ENCODE assay signal across 20 cellular contexts in the genomic region with DNA sequence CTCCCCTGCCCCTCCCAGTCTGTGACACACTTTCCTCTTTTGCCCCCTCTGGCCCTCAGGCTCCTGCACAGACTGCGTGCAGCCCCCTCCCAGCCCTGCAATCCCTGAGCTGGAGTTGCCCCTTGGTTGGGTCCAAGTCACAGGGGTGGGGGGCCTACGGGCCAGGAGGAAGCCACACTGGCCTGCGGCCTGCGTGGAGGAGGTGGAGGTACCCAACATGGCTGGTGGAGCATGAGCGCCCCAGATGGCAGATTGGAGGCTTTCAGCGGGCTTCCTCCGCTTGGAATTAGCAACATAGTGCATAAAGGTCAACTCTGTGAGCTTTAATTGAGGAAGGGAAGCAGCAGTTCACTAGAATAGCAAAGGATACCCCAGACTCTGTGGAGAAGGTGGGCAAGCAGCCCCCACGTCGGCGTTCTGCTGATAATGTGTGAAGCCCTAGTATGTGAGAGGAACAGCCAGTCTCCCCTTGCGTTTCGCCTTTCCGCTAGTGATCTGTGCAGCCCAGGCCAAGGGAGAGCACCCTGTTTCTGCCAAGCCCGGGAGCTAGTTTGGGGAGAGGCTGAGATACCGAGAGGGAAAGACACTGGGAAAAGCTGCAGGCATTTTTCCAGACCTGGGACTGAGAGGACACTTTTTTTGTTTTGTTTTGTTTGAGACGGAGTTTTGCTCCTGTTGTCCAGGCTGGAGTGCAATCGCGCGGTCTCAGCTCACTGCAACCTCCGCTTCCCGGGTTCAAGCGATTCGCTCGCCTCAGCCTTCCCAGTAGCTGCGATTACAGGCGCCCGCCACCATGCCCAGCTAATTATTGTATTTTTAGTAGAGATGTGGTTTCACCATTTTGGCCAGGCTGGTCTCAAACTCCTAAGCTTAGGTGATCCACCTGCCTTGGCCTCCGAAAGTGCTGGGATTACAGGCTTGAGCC.
"Had no signal": no experiment of that assay in that cellular context is flagged by ENCODE, and none has a peak within 500 bp of the region (broad histone marks: within the 10 kb centered on the region; RNA-seq: fewer than 3 reads in every experiment).

No MANE protein-coding gene starts in this region.

- H3K9me3 Mint-ChIP-seq: activated naive CD8-positive, alpha-beta T cell treated with anti-CD3 and anti-CD28 coated beads, Interleukin-2, amount 50 U/mL, for 24 hours; activated T-cell treated with anti-CD3 and anti-CD28 coated beads, Interleukin-2, amount 50 U/mL, for 4 hours; activated T-helper 2 cell treated with anti-CD3 and anti-CD28 coated beads, Interferon-gamma antibody, Interleukin-2, Interleukin-4, amounts not matched to agents 10 μg/mL and 5 μg/mL and 100 μg/mL, durations not matched to agents 14 hours and 24 hours and 36 hours had no signal

- H3K4me1 ChIP-seq: body of pancreas, foreskin keratinocyte, left ventricle myocardium inferior, psoas muscle, right atrium auricular region had no signal

- H3K27ac Mint-ChIP-seq: activated naive CD8-positive, alpha-beta T cell treated with anti-CD3 and anti-CD28 coated beads, Interleukin-2, amount 50 U/mL, for 24 hours; activated T-helper 2 cell treated with anti-CD3 and anti-CD28 coated beads, Interferon-gamma antibody, Interleukin-2, Interleukin-4, amounts not matched to agents 10 μg/mL and 5 μg/mL and 100 μg/mL, durations not matched to agents 14 hours and 24 hours and 36 hours; mesothelial cell of epicardium; naive thymus-derived CD8-positive, alpha-beta T cell had no signal

- DNase-seq: activated CD4-positive, alpha-beta T cell treated with anti-CD3 and anti-CD28 coated beads, Interleukin-2, amount 50 U/mL, for 48 hours; activated CD8-positive, alpha-beta memory T cell treated with anti-CD3 and anti-CD28 coated beads, Interleukin-2, amount 50 U/mL, for 48 hours; activated naive CD4-positive, alpha-beta T cell treated with anti-CD3 and anti-CD28 coated beads, Interleukin-2, amount 50 U/mL, for 16 hours; activated naive CD8-positive, alpha-beta T cell treated with anti-CD3 and anti-CD28 coated beads, Interleukin-2, amount 50 U/mL, for 24 hours; activated T-cell treated with anti-CD3 and anti-CD28 coated beads, Interleukin-2, amount 50 U/mL, for 4 hours; body of pancreas; effector CD4-positive, alpha-beta T cell; foreskin keratinocyte; left ventricle myocardium inferior; naive thymus-derived CD8-positive, alpha-beta T cell; ovary; psoas muscle; stimulated activated CD4-positive, alpha-beta T cell treated with anti-CD3 and anti-CD28 coated beads, Interleukin-4, amount 100 ng/mL, for 24 hours; stimulated activated naive CD4-positive, alpha-beta T cell treated with Interleukin-2 at 50 U/mL for 16 hours; T-helper 1 cell had no signal

- H3K4me1 Mint-ChIP-seq: activated naive CD8-positive, alpha-beta T cell treated with anti-CD3 and anti-CD28 coated beads, Interleukin-2, amount 50 U/mL, for 24 hours; mesothelial cell of epicardium had no signal

- ATAC-seq: body of pancreas; naive thymus-derived CD8-positive, alpha-beta T cell had no signal

- H3K27ac ChIP-seq: body of pancreas, cardiac muscle cell, foreskin keratinocyte, left ventricle myocardium inferior, neutrophil, ovary, psoas muscle, right atrium auricular region had no signal

- H3K4me3 Mint-ChIP-seq: activated naive CD8-positive, alpha-beta T cell treated with anti-CD3 and anti-CD28 coated beads, Interleukin-2, amount 50 U/mL, for 24 hours; activated T-cell treated with anti-CD3 and anti-CD28 coated beads, Interleukin-2, amount 50 U/mL, for 4 hours; mesothelial cell of epicardium; naive thymus-derived CD8-positive, alpha-beta T cell had no signal

- H3K9me3 ChIP-seq: body of pancreas, left ventricle myocardium inferior, neutrophil, ovary, psoas muscle, right atrium auricular region had no signal

- H3K36me3 ChIP-seq: cardiac muscle cell, left ventricle myocardium inferior, neutrophil, ovary, right atrium auricular region had no signal

- H3K27me3 ChIP-seq: body of pancreas, cardiac muscle cell, neutrophil, ovary, right atrium auricular region had no signal

- H3K4me3 ChIP-seq: body of pancreas, cardiac muscle cell, left ventricle myocardium inferior, ovary, psoas muscle, right atrium auricular region had no signal
